10 cellular contexts compared by ENCODE assay signal in the genomic region with DNA sequence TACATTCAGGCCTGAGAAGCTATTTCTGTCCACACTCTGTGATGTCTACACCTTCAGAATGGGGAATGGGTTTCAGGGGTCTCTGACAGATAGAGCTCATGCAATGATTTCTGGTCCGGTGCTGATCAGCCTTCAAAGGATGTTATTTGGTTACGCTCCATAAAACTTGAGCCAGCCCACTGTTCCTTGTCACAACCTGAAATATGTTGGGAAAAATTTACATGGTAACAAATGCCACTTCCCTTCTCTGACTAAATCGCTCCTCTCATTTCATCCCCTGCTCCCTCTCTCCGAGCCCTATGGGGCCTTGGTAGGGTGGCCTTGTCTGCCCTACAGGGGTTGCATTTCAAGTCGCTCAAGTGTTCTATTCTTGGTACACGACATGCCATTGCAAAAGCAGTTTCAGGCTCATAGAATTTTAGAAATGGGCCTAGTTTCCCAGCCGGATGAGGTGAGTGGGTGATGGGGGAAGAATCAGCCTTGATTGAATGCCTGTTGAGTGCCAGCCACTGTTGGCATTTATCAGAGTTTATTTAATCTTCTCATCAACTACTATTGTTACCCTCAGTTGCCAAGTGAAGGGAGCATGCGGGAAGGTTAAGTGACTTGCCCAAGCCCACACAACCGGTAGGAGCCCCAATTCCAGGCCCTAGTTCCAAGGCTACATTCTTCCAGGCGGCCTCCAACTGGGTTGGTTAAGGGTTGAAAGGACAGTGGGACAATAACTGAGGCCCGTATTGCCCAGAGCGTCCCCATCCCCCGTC. TPM values are rescaled to one million over a fixed set of nuclear protein-coding genes. Genes with fewer than 3 reads are reported as not detected.
DNase-seq lines count a peak whose midpoint lies in the region; ATAC-seq, FAIRE-seq and TF ChIP-seq lines count a peak whose summit lies in the region.
"Had no signal": no experiment of that assay in that cellular context is flagged by ENCODE, and none has a peak within 500 bp of the region (broad histone marks: within the 10 kb centered on the region; RNA-seq: fewer than 3 reads in every experiment).

No MANE protein-coding gene starts in this region.

- TF ChIP-seq RAD21 in A549 (conservative IDR thresholded peaks at IDR 0.05 in 1 of 2, IDR thresholded peaks at IDR 0.05 in 1 of 2) (no peak), H1 (IDR thresholded peaks at IDR 0.05 in 1 of 2, conservative IDR thresholded peaks at IDR 0.05 in 1 of 2; ENCODE audit: low read depth in 2 of 2, low read length in 2 of 2) (no peak)

- H4K91ac ChIP-seq in H1 (replicated peaks; ENCODE audit: insufficient read length, low read length), result no peak overlapping the region

- WGBS in A549 (ENCODE audit: missing lambda C conversion rate), result 65% methylated on average over 13 of the region's 13 CpGs
- WGBS in H1 (ENCODE audit: extremely low coverage in 1 of 2, insufficient coverage in 1 of 2, insufficient read length in 1 of 2, insufficient replicate concordance in 2 of 2, low coverage in 1 of 2, low lambda C conversion rate in 2 of 2, missing lambda C conversion rate in 1 of 2), 2 experiments, result 59% methylated on average over 13 of the region's 13 CpGs; no CpG with 5 or more reads in 1 of the 2 experiments

- 0 out of 2 replicates have a peak overlapping the region, but pooled peaks have one; percentile 19 for H2BK15ac ChIP-seq in H1 (ENCODE audit: low read length)

- H3K4me1 ChIP-seq in A549 (peaks cover 36% of the 10 kb centered on the region), H1 (replicated peaks in 1 of 4; ENCODE audit: control insufficient read depth in 3 of 4, insufficient read depth in 4 of 4, low read length in 3 of 4) (peaks cover 8 to 17% (median 12%) of the 10 kb centered on the region in 4 experiments)

- H3K23ac ChIP-seq in H1 (ENCODE audit: insufficient read length), result no peak overlapping the region

- no peak for TF ChIP-seq CTCF in A549 (IDR thresholded peaks at IDR 0.05)
- no peak for TF ChIP-seq CTCF in LNCaP clone FGC (IDR thresholded peaks at IDR 0.05; ENCODE audit: control insufficient read depth, extremely low read depth, insufficient read depth)
- TF ChIP-seq CTCF in H1 (IDR thresholded peaks at IDR 0.05; ENCODE audit: control extremely low read depth in 1 of 3, insufficient read depth in 1 of 3, low read depth in 1 of 3, low read length in 3 of 3), result no peak

- no peak overlapping the region for H3K4me3 Mint-ChIP-seq in T-helper 2 cell treated with Interferon-gamma antibody and Interleukin-4, amounts not matched to agents 5 μg/mL and 100 μg/mL, for 36 hours
- H3K4me3 Mint-ChIP-seq: activated T-helper 1 cell treated with anti-CD3 and anti-CD28 coated beads, Interleukin-12 subunit alpha, Interleukin-12 subunit beta, Interleukin-2, Interleukin-4 antibody, amounts not matched to agents 30 ng/mL and 10 ng/mL and 1 ng/mL, durations not matched to agents 14 hours and 24 hours and 36 hours; mesothelial cell of epicardium had no signal

- H3K36me3 Mint-ChIP-seq in T-helper 2 cell treated with Interferon-gamma antibody and Interleukin-4, amounts not matched to agents 5 μg/mL and 100 μg/mL, for 36 hours (ENCODE audit: low read depth), result peaks cover 4% of the 10 kb centered on the region
- H3K36me3 Mint-ChIP-seq: mesothelial cell of epicardium had no signal

- H2BK20ac ChIP-seq in H1 (ENCODE audit: low read length), result no peak overlapping the region

- H3K4me2 ChIP-seq in A549 (peak overlapping the region; percentile 83), H1 (ENCODE audit: insufficient read depth in 1 of 2, low read depth in 2 of 2, low read length in 2 of 2) (peak overlapping the region; percentile 65 to 85)

- no peak overlapping the region for H3K4ac ChIP-seq in H1 (replicated peaks; ENCODE audit: insufficient read length, low read depth, low read length)

- peak overlapping the region; percentile 63 for H2AFZ ChIP-seq in H1 (ENCODE audit: low read length)

- peak overlapping the region; percentile 22 for H3K56ac ChIP-seq in H1 (replicated peaks; ENCODE audit: insufficient read length, low read depth, low read length)

- no peak for ATAC-seq in A549

- H2BK5ac ChIP-seq in H1 (ENCODE audit: low read depth, low read length), result peak overlapping the region; percentile 77

- H3K27me3 Mint-ChIP-seq in T-helper 2 cell treated with Interferon-gamma antibody and Interleukin-4, amounts not matched to agents 5 μg/mL and 100 μg/mL, for 36 hours (ENCODE audit: low read depth), result no peaks in the 10 kb centered on the region

- peaks cover 31% of the 10 kb centered on the region for H3K4me1 Mint-ChIP-seq in T-helper 2 cell treated with Interferon-gamma antibody and Interleukin-4, amounts not matched to agents 5 μg/mL and 100 μg/mL, for 36 hours (ENCODE audit: low read depth)

- CTCF ChIA-PET in A549 (lab: Yijun Ruan, JAX), result interaction anchor here (0.8 to 12.9 kb wide), 13 partner anchors 9 to 182 kb away, joined by 3 to 157 read pairs (median 8); no protein-coding TSS in a partner anchor
- CTCF ChIA-PET in H1 (lab: Charles Lee; ENCODE audit: partially characterized antibody), result interaction anchor here (0.6 to 6.0 kb wide), 18 partner anchors 11 to 215 kb away, joined by 3 to 40 read pairs (median 4); no protein-coding TSS in a partner anchor

- H2BK12ac ChIP-seq in H1 (ENCODE audit: low read depth, low read length), result no peak overlapping the region

- DNase-seq in A549 (ENCODE audit: low read depth in 1 of 2, low spot score in 1 of 2), result no peak
- no peak for DNase-seq in LNCaP clone FGC (ENCODE audit: low read depth)
- no peak for DNase-seq in H1 (ENCODE audit: low read depth in 1 of 2, low spot score in 2 of 2)
- peak; percentile 64 for DNase-seq in myocyte (ENCODE audit: low read depth)
- DNase-seq in DMS53 (lab: John Stamatoyannopoulos, UW), result no peak
- no peak for DNase-seq in LoVo (ENCODE audit: low spot score)
- no peak for DNase-seq in T-helper 2 cell treated with Interferon-gamma antibody and Interleukin-4, amounts not matched to agents 5 μg/mL and 100 μg/mL, for 36 hours (ENCODE audit: low spot score)
- no peak for DNase-seq in NCI-H524 treated with DMSO at 0.1 percent for 48 hours (lab: John Stamatoyannopoulos, UW)

- no peaks in the 10 kb centered on the region for H3K79me1 ChIP-seq in H1 (ENCODE audit: low read depth, low read length)

- H3K9me3 ChIP-seq in A549, result no peaks in the 10 kb centered on the region
- no peaks in the 10 kb centered on the region for H3K9me3 ChIP-seq in H1 (ENCODE audit: insufficient read depth in 2 of 2, low read depth in 1 of 2, low read length in 1 of 2)

- H3K79me2 ChIP-seq in H1 (ENCODE audit: control insufficient read depth in 1 of 2, insufficient read depth in 2 of 2, low read length in 2 of 2), result no peaks in the 10 kb centered on the region; a peak in 2 of 4 replicates

- H3K36me3 ChIP-seq in H1 (ENCODE audit: control insufficient read depth in 2 of 4, insufficient read depth in 4 of 4, low read length in 3 of 4), result no peaks in the 10 kb centered on the region; a peak in 1 of 8 replicates

- peak overlapping the region; percentile 40 for H3K4me3 ChIP-seq in A549
- peak overlapping the region; percentile 82 for H3K4me3 ChIP-seq in LNCaP clone FGC (ENCODE audit: low read depth, low read length)
- H3K4me3 ChIP-seq in H1 (ENCODE audit: extremely low read depth in 1 of 4, insufficient read depth in 2 of 4, low read depth in 3 of 4, low read length in 4 of 4), result peak overlapping the region; percentile 24 to 86 (median 58); a peak in 7 of 8 replicates

- TF ChIP-seq EP300 in A549 (IDR thresholded peaks at IDR 0.05) (no peak), H1 (IDR thresholded peaks at IDR 0.05; ENCODE audit: borderline replicate concordance in 1 of 2, low read depth in 2 of 2, low read length in 2 of 2) (no peak)

- no peaks in the 10 kb centered on the region; the same call in 1 of the 2 replicates for H3K23me2 ChIP-seq in H1 (ENCODE audit: low read depth, low read length)

- POLR2A ChIA-PET in A549 (lab: Yijun Ruan, JAX) (interaction anchor here (1.0 to 2.6 kb wide), 15 partner anchors 8 to 105 kb away, joined by 3 to 31 read pairs (median 7); no protein-coding TSS in a partner anchor), H1 (lab: Charles Lee; ENCODE audit: partially characterized antibody) (interaction anchor here (0.8 to 1.7 kb wide), 9 partner anchors 11 to 193 kb away, joined by 3 to 6 read pairs (median 3); no protein-coding TSS in a partner anchor)

- no peaks in the 10 kb centered on the region for H3K9me3 Mint-ChIP-seq in T-helper 2 cell treated with Interferon-gamma antibody and Interleukin-4, amounts not matched to agents 5 μg/mL and 100 μg/mL, for 36 hours
- H3K9me3 Mint-ChIP-seq: activated T-helper 1 cell treated with anti-CD3 and anti-CD28 coated beads, Interleukin-12 subunit alpha, Interleukin-12 subunit beta, Interleukin-2, Interleukin-4 antibody, amounts not matched to agents 30 ng/mL and 10 ng/mL and 1 ng/mL, durations not matched to agents 14 hours and 24 hours and 36 hours; mesothelial cell of epicardium had no signal

- no peak overlapping the region for H3K14ac ChIP-seq in H1 (ENCODE audit: insufficient read length)

- no peak overlapping the region for H2AK5ac ChIP-seq in H1 (ENCODE audit: low read depth, low read length)

- H4K20me1 ChIP-seq in H1 (replicated peaks in 1 of 2; ENCODE audit: control insufficient read depth in 1 of 2, insufficient read depth in 2 of 2, low read length in 2 of 2), result no peaks in the 10 kb centered on the region

- peak overlapping the region in 2 of 4 experiments; percentile 43 to 56; a peak in 4 of 7 replicates for H3K9ac ChIP-seq in H1 (replicated peaks in 1 of 4; ENCODE audit: extremely low read depth in 1 of 4, low read depth in 3 of 4, low read length in 3 of 4)

- no peaks in the 10 kb centered on the region for H3K27me3 ChIP-seq in H1 (replicated peaks in 1 of 4; ENCODE audit: control insufficient read depth in 3 of 4, extremely low read depth in 1 of 4, insufficient read depth in 3 of 4, low read length in 3 of 4)

- H3K27ac ChIP-seq in A549 (peak overlapping the region; percentile 73 to 86), H1 (ENCODE audit: low read depth, low read length) (peak overlapping the region; percentile 35; the same call in 1 of the 2 replicates)

- H3K27ac Mint-ChIP-seq in T-helper 2 cell treated with Interferon-gamma antibody and Interleukin-4, amounts not matched to agents 5 μg/mL and 100 μg/mL, for 36 hours, result no peak overlapping the region
- H3K27ac Mint-ChIP-seq: activated T-helper 1 cell treated with anti-CD3 and anti-CD28 coated beads, Interleukin-12 subunit alpha, Interleukin-12 subunit beta, Interleukin-2, Interleukin-4 antibody, amounts not matched to agents 30 ng/mL and 10 ng/mL and 1 ng/mL, durations not matched to agents 14 hours and 24 hours and 36 hours; mesothelial cell of epicardium had no signal

- peak overlapping the region; percentile 79 for H3K18ac ChIP-seq in H1 (ENCODE audit: extremely low read depth, low read length)

- H4K5ac ChIP-seq in H1 (ENCODE audit: insufficient read length, low read depth, low read length), result peak overlapping the region; percentile 47

- no peak overlapping the region for H2BK120ac ChIP-seq in H1 (replicated peaks; ENCODE audit: low read depth, low read length)

- FAIRE-seq in A549 (lab: Jason Lieb, UNC), result no peak
- no peak for FAIRE-seq in H1 (lab: Jason Lieb, UNC)

- TF ChIP-seq POLR2A in A549 (IDR thresholded peaks at IDR 0.05; ENCODE audit: low read length) (no peak), H1 (IDR thresholded peaks at IDR 0.05; ENCODE audit: control extremely low read depth in 1 of 2, low read depth in 2 of 2, low read length in 2 of 2) (no peak)

- H4K8ac ChIP-seq in H1 (ENCODE audit: extremely low read depth, insufficient read depth, low read length), result 0 out of 2 replicates have a peak overlapping the region, but pooled peaks have one; percentile 60

RNA-seq across cellular contexts. Expression of gene ABHD2, which starts 1.0 kb away (rescaled TPM):
- polyA plus RNA-seq in A549 (2011; rRNA removed) (63.3 and 76.4 TPM in 2 replicates), A549 (2017; fragmentation: RNase III; extraction: RNeasy Plus Mini Kit Qiagen cat#74134 plus additional on column Dnase treatment) (33.1 to 41.0 TPM (median 36.2 TPM) in 3 replicates), H1 (2011; rRNA removed) (9.1 and 9.7 TPM in 2 replicates)
- 31.8 and 36.7 TPM in 2 replicates for polyA plus RNA-seq in A549 (2012; cell fraction: cytosol; rRNA removed)
- 30.7 and 39.5 TPM in 2 replicates for polyA plus RNA-seq in A549 (2012; cell fraction: nucleus; rRNA removed)
- polyA minus RNA-seq in A549 (2011; rRNA and poly(A)+ RNA removed), result 194 and 230 TPM in 2 replicates
- 23.7 and 27.6 TPM in 2 replicates for total RNA-seq in H1 (2021; fragmentation: NEBNext Ultra II Directional; extraction: Animal tissue kit (Norgen Biotek cat#: 25700))
- 11.2 TPM for polyA plus RNA-seq in H1 (2011; cell fraction: cytosol; rRNA removed)
- polyA plus RNA-seq in H1 (2011; cell fraction: nucleus; rRNA removed), result 16.6 TPM
- polyA plus RNA-seq in H1 (2012, experiment 1 of 2), result 9.4 to 15.8 TPM (median 15.5 TPM) in 4 replicates
- polyA plus RNA-seq in H1 (2012, experiment 2 of 2), result 1.7 TPM
- polyA plus RNA-seq in H1 (2013, experiment 1 of 2), result 13.6 TPM
- polyA plus RNA-seq in H1 (2013, experiment 2 of 2), result 16.3 TPM
- polyA minus RNA-seq in H1 (2011; rRNA and poly(A)+ RNA removed), result 78.4 and 110 TPM in 2 replicates
- polyA minus RNA-seq in H1 (2011; cell fraction: cytosol; rRNA and poly(A)+ RNA removed), result 11.8 TPM
- 26.8 TPM for polyA minus RNA-seq in H1 (2011; cell fraction: nucleus; rRNA and poly(A)+ RNA removed)
- 61.1 and 78.2 TPM in 2 replicates for total RNA-seq in myocyte
- 61.4 TPM for polyA plus RNA-seq in myocyte (2012)

Comparison
In these comparisons a context has a peak if more than half of its experiments do, and no peak if none do; other contexts are left out.
1. Of the 18 proteins assayed by ChIP-seq in both H1 and A549: peak only in H1: KDM1A; only in A549: none; in both: none; in neither: 16; mixed calls (peak in some experiments, not most) for 1.